ENCODE assay signal across 1 cellular context in genomic region chr5:149803641-149804468, GRCh38.
TF ChIP-seq lines count a peak whose summit lies in the region.

No MANE protein-coding gene starts in this region.

TF ChIP-seq in WTC11, 78 proteins besides CTCF, POLR2A, EP300 and RAD21 (continued from another document):
- no peak for TF ChIP-seq FOXP4 (CRISPR knock-in tag; IDR thresholded peaks at IDR 0.05)
- no peak for TF ChIP-seq ZNF532 (CRISPR knock-in tag; IDR thresholded peaks at IDR 0.05; ENCODE audit: borderline replicate concordance)
- no peak for TF ChIP-seq JAZF1 (CRISPR knock-in tag; IDR thresholded peaks at IDR 0.05)
